In the genomic region with DNA sequence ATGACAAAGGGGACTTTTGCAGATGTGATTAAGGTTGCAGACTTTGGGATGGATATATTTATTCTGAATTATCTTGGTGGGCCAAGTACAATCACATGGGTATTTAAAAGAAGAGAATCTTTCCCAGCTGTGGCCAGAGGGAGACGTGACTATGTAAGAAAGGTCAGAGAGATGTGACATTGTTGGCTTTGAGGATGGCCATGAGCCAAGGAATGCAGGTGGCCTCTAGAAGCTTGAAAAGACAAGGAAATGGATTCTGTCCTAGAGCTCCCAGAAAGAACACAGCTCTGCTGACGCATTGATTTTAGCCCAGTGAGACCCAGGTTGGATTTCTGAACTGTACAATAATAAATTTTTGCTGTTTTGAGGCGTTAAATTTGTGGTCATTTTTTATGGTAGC, we compare ENCODE assay signal across 18 cellular contexts.
DNase-seq lines count a peak whose midpoint lies in the region; ATAC-seq and TF ChIP-seq lines count a peak whose summit lies in the region.
"Had no signal": no experiment of that assay in that cellular context is flagged by ENCODE, and none has a peak within 500 bp of the region (broad histone marks: within the 10 kb centered on the region; RNA-seq: fewer than 3 reads in every experiment).

No MANE protein-coding gene starts in this region.

- H3K27me3 ChIP-seq in left lung (no peaks in the 10 kb centered on the region), testis (no peaks in the 10 kb centered on the region)
- H3K27me3 ChIP-seq: foreskin keratinocyte had no signal

- 50 to 58% methylated on average over 3 of the region's 3 CpGs for WGBS in testis, 2 donors

- no peak overlapping the region for H3K27ac ChIP-seq in left lung
- H3K27ac ChIP-seq in testis, result no peak overlapping the region
- H3K27ac ChIP-seq: foreskin keratinocyte had no signal

- H3K4me3 ChIP-seq in left lung (no peak overlapping the region), testis (no peak overlapping the region)

- TF ChIP-seq CTCF in left lung (IDR thresholded peaks at IDR 0.05) (no peak), testis (IDR thresholded peaks at IDR 0.05) (no peak)

- DNase-seq in DMS79 treated with DMSO at 0.1 percent for 48 hours (lab: John Stamatoyannopoulos, UW), result peak; percentile 6
- DNase-seq in DMS79 (lab: John Stamatoyannopoulos, UW), result no peak
- DNase-seq in SHP77 treated with DMSO at 0.1 percent for 48 hours (lab: John Stamatoyannopoulos, UW), result peak; percentile 63
- DNase-seq in left lung, result no peak
- DNase-seq in testis, result peak; percentile 37
- no peak for DNase-seq in stimulated activated naive CD4-positive, alpha-beta T cell treated with Interleukin-2 at 50 U/mL for 16 hours (lab: John Stamatoyannopoulos, UW)
- no peak for DNase-seq in NCI-H446 (lab: John Stamatoyannopoulos, UW)
- DNase-seq in effector CD4-positive, alpha-beta T cell, result no peak
- DNase-seq: 8988T; activated CD8-positive, alpha-beta T cell treated with anti-CD3 and anti-CD28 coated beads, Interleukin-2, amount 10 ng/mL, durations not matched to agents 7 days and 5 days; activated effector memory CD4-positive, alpha-beta T cell treated with anti-CD3 and anti-CD28 coated beads, Interleukin-2, amount 50 U/mL, for 16 hours; CD8-positive, alpha-beta T cell; effector memory CD8-positive, alpha-beta T cell; foreskin keratinocyte; naive B cell; NCI-H1048; NCI-H748 treated with DMSO at 0.1 percent for 48 hours had no signal

- intact Hi-C loops in left lung (cut with DNase I) (no loop called here), testis (cut with DNase I; ENCODE audit: low total_unique reads) (no loop called here)

- H3K36me3 ChIP-seq in left lung (no peaks in the 10 kb centered on the region), testis (ENCODE audit: low read depth, missing control alignments) (no peaks in the 10 kb centered on the region)

- no peak for TF ChIP-seq POLR2A in testis (IDR thresholded peaks at IDR 0.05)

- peaks cover 11 to 33% of the 10 kb centered on the region in 2 donors for H3K4me1 ChIP-seq in left lung
- H3K4me1 ChIP-seq in testis, result no peaks in the 10 kb centered on the region

- ATAC-seq in left lung, result peak; percentile 9
- ATAC-seq: activated CD8-positive, alpha-beta T cell treated with anti-CD3 and anti-CD28 coated beads, Interleukin-2, amount 10 ng/mL, durations not matched to agents 7 days and 5 days; CD8-positive, alpha-beta T cell; effector memory CD8-positive, alpha-beta T cell; foreskin keratinocyte; HCT116 had no signal

- no peaks in the 10 kb centered on the region for H3K9me3 ChIP-seq in left lung
- no peaks in the 10 kb centered on the region for H3K9me3 ChIP-seq in testis

Comparison
In these comparisons a context has a peak if more than half of its experiments do, and no peak if none do; other contexts are left out.
1. DNase-seq: peak in DMS79 treated with DMSO at 0.1 percent for 48 hours (single experiment), SHP77 treated with DMSO at 0.1 percent for 48 hours (single experiment) and testis (single experiment); none in DMS79 (single experiment), left lung (0 of 2), stimulated activated naive CD4-positive, alpha-beta T cell treated with Interleukin-2 at 50 U/mL for 16 hours (single experiment), NCI-H446 (0 of 2) and effector CD4-positive, alpha-beta T cell (single experiment).